In the genomic region with DNA sequence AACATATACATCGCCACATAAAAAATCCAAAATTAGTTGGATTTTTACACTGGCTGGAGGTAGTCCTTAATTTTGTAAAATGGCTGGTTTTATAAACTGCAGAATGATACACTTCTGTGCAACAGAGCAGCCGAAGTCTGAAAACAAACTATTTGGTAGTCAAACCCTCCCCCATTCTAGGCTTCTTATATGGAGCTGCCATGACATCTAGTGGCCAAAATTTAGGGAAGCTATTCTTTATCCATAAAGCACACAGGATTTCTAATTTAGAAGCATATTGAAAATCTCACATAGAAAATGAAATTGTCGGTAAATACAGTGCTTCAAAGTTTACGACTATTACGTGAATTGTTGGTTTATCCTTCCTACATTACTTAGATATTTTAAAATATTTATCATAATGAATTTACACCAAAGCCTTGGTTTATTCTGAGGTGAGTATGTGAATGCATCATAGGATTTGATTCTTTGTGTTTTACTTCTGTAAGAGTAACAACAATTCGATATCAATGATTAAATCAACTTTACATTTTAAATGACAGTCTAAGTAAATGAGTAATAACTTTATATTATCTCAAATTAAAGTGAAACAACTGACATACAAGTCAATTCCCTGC, we compare ENCODE assay signal across 8 cellular contexts.
DNase-seq lines count a peak whose midpoint lies in the region; ATAC-seq, FAIRE-seq and TF ChIP-seq lines count a peak whose summit lies in the region.

No MANE protein-coding gene starts in this region.

- no peak for TF ChIP-seq EP300 in GM12878 (IDR thresholded peaks at IDR 0.05; ENCODE audit: borderline replicate concordance in 1 of 2, control insufficient read depth in 1 of 2, low read depth in 2 of 2, low read length in 2 of 2)

- no peak overlapping the region for H3K4me2 ChIP-seq in GM12878 (ENCODE audit: control insufficient read depth, insufficient read depth)

- no peak overlapping the region for H3K4me3 Mint-ChIP-seq in HFFc6

- H4K20me1 ChIP-seq in GM12878 (ENCODE audit: control insufficient read depth, insufficient read depth), result no peaks in the 10 kb centered on the region

- no peak overlapping the region for H3K9ac ChIP-seq in GM12878 (ENCODE audit: control insufficient read depth, insufficient read depth, low read length)

- BruUV-seq in GM12878 (replicated peaks; lab: Mats Ljungman, UMichigan), result no TSS peak

- POLR2A ChIA-PET in GM12878 (lab: Charles Lee), result interaction anchor here (1.2 to 1.3 kb wide), 2 partner anchors 72 to 88 kb away, joined by 3 to 4 read pairs; no protein-coding TSS in a partner anchor

- in situ Hi-C loops in GM12878 (cut with MboI), result loop anchor here (5.0 to 25.0 kb wide), 5 partner anchors 85 to 1395 kb away; no protein-coding TSS in a partner anchor

- peak; percentile 91 for TF ChIP-seq CTCF in HFFc6 (IDR thresholded peaks at IDR 0.05)
- TF ChIP-seq CTCF in GM12878 (IDR thresholded peaks at IDR 0.05 in 2 of 3, conservative IDR thresholded peaks at IDR 0.05 in 1 of 3; ENCODE audit: control insufficient read depth in 2 of 3, extremely low read depth in 1 of 3, insufficient read depth in 1 of 3, low read depth in 3 of 3, low read length in 3 of 3), result peak; percentile 53 to 81 (median 62)

- TF ChIP-seq POLR2A in GM12878 (IDR thresholded peaks at IDR 0.05; ENCODE audit: low read depth, low read length), result no peak

- no peaks in the 10 kb centered on the region for H3K36me3 Mint-ChIP-seq in HFFc6 (ENCODE audit: low read depth)

- no peak overlapping the region for H2AFZ ChIP-seq in GM12878 (ENCODE audit: control insufficient read depth, low read depth, low read length)

- TF ChIP-seq RAD21 in GM12878 (IDR thresholded peaks at IDR 0.05; ENCODE audit: insufficient read depth, low read depth, low read length), result peak; percentile 86

- peaks cover 12% of the 10 kb centered on the region for H3K4me1 Mint-ChIP-seq in HFFc6 (ENCODE audit: low read depth)

- FAIRE-seq in G401.6 (lab: Jason Lieb, UNC), result peak; percentile 82
- peak; percentile 75 for FAIRE-seq in GM12878 (lab: Jason Lieb, UNC)

- RAD21 ChIA-PET in GM12878 (lab: Charles Lee; ENCODE audit: unreplicated experiment), result interaction anchor here (0.6 to 5.7 kb wide), 24 partner anchors 20 to 390 kb away, joined by 3 to 214 read pairs (median 6); no protein-coding TSS in a partner anchor

- H3K36me3 ChIP-seq in GM12878 (ENCODE audit: control insufficient read depth in 2 of 2, insufficient read depth in 2 of 2, low read length in 1 of 2), result no peaks in the 10 kb centered on the region

- no peak overlapping the region for H3K4me3 ChIP-seq in GM12878

- no peaks in the 10 kb centered on the region for H3K79me2 ChIP-seq in GM12878 (ENCODE audit: control insufficient read depth, insufficient read depth, low read length)

- H3K9me3 Mint-ChIP-seq in HFFc6, result no peaks in the 10 kb centered on the region

- 15% methylated on average over 6 of the region's 6 CpGs for WGBS in GM12878 (ENCODE audit: insufficient coverage, insufficient replicate concordance, low lambda C conversion rate, missing lambda C conversion rate)

- DNase-seq in A172 (ENCODE audit: low spot score) (peak; percentile 38), HFFc6 (peak; percentile 58), NCI-H1105 (lab: John Stamatoyannopoulos, UW) (peak; percentile 27), GM12878 (ENCODE audit: low read depth, low spot score) (peak; percentile 13), kidney tubule cell (ENCODE audit: low spot score) (peak; percentile 49)
- no peak for DNase-seq in stimulated activated CD4-positive, alpha-beta T cell treated with anti-CD3 and anti-CD28 coated beads, Interleukin-2, amount 100 ng/mL, for 48 hours
- DNase-seq in activated CD4-positive, CD25-positive, alpha-beta regulatory T cell treated with anti-CD3 and anti-CD28 coated beads, Interleukin-2, amount 50 U/mL, for 72 hours, result no peak

- no peaks in the 10 kb centered on the region; the same call in 2 of the 3 replicates for H3K9me3 ChIP-seq in GM12878 (replicated peaks; ENCODE audit: control insufficient read depth, insufficient read depth, low read length)

- H3K27ac ChIP-seq in GM12878 (ENCODE audit: control insufficient read depth, insufficient read depth), result no peak overlapping the region

- intact Hi-C loops in GM12878 (cut with micrococcal nuclease; ENCODE audit: unreplicated experiment), result loop anchor here (1.0 to 2.0 kb wide), 5 partner anchors 28 to 390 kb away; no protein-coding TSS in a partner anchor

- H3K27me3 ChIP-seq in GM12878 (replicated peaks in 1 of 2; ENCODE audit: control insufficient read depth in 2 of 2, insufficient read depth in 2 of 2, low read length in 1 of 2), result no peaks in the 10 kb centered on the region

- ATAC-seq in GM12878, result peak; percentile 93

- H3K4me1 ChIP-seq in GM12878 (ENCODE audit: control insufficient read depth, insufficient read depth, low read length), result no peaks in the 10 kb centered on the region

- CTCF ChIA-PET in GM12878 (lab: Yijun Ruan, JAX), result interaction anchor here (0.6 to 7.3 kb wide), 47 partner anchors 9 to 751 kb away, joined by 3 to 392 read pairs (median 5); no protein-coding TSS in a partner anchor

- no peaks in the 10 kb centered on the region for H3K27me3 Mint-ChIP-seq in HFFc6 (ENCODE audit: insufficient read depth)

- H3K27ac Mint-ChIP-seq in HFFc6, result no peak overlapping the region

- SMC1A ChIA-PET in GM12878 (lab: Charles Lee; ENCODE audit: uncharacterized antibody, unreplicated experiment), result interaction anchor here (0.6 to 7.1 kb wide), 43 partner anchors 10 to 399 kb away, joined by 3 to 289 read pairs (median 6); no protein-coding TSS in a partner anchor

TF ChIP-seq in GM12878, 131 proteins besides CTCF, POLR2A, EP300 and RAD21:
- TF ChIP-seq SMAD5 (IDR thresholded peaks at IDR 0.05; ENCODE audit: low read depth) (no peak), ZZZ3 (IDR thresholded peaks at IDR 0.05; ENCODE audit: control insufficient read depth, insufficient read length, low read depth) (no peak), SREBF2 (IDR thresholded peaks at IDR 0.05; ENCODE audit: low read length) (no peak), HDAC6 (IDR thresholded peaks at IDR 0.05; ENCODE audit: unreplicated experiment) (no peak), POU2F2 (IDR thresholded peaks at IDR 0.05; ENCODE audit: borderline replicate concordance, low read depth, low read length) (0 out of 3 replicates have a peak, but pooled peaks have one; percentile 21), SMC3 (IDR thresholded peaks at IDR 0.05; ENCODE audit: borderline replicate concordance, low read length) (peak; percentile 92; the same call in 1 of the 2 replicates), JUNB (IDR thresholded peaks at IDR 0.05) (no peak), GATAD2B (conservative IDR thresholded peaks at IDR 0.05; ENCODE audit: low read depth) (no peak), GABPA (IDR thresholded peaks at IDR 0.05; ENCODE audit: low read depth) (no peak), ZNF24 (IDR thresholded peaks at IDR 0.05) (0 out of 2 replicates have a peak, but pooled peaks have one; percentile 17), RB1 (IDR thresholded peaks at IDR 0.05; ENCODE audit: borderline replicate concordance) (no peak), ZBED1 (IDR thresholded peaks at IDR 0.05; ENCODE audit: borderline replicate concordance) (no peak), CHD2 (IDR thresholded peaks at IDR 0.05; ENCODE audit: borderline replicate concordance, low read depth, low read length) (peak; percentile 50; the same call in 1 of the 2 replicates)
- TF ChIP-seq, protein P1, sequence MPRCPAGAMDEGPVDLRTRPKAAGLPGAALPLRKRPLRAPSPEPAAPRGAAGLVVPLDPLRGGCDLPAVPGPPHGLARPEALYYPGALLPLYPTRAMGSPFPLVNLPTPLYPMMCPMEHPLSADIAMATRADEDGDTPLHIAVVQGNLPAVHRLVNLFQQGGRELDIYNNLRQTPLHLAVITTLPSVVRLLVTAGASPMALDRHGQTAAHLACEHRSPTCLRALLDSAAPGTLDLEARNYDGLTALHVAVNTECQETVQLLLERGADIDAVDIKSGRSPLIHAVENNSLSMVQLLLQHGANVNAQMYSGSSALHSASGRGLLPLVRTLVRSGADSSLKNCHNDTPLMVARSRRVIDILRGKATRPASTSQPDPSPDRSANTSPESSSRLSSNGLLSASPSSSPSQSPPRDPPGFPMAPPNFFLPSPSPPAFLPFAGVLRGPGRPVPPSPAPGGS (IDR thresholded peaks at IDR 0.05; ENCODE audit: borderline replicate concordance, insufficient read depth, low read depth, low read length, poor library complexity, severe bottlenecking), result no peak
- TF ChIP-seq, protein P2, sequence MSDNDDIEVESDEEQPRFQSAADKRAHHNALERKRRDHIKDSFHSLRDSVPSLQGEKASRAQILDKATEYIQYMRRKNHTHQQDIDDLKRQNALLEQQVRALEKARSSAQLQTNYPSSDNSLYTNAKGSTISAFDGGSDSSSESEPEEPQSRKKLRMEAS (IDR thresholded peaks at IDR 0.05; ENCODE audit: low read depth, low read length), result no peak
- TF ChIP-seq, protein P3, sequence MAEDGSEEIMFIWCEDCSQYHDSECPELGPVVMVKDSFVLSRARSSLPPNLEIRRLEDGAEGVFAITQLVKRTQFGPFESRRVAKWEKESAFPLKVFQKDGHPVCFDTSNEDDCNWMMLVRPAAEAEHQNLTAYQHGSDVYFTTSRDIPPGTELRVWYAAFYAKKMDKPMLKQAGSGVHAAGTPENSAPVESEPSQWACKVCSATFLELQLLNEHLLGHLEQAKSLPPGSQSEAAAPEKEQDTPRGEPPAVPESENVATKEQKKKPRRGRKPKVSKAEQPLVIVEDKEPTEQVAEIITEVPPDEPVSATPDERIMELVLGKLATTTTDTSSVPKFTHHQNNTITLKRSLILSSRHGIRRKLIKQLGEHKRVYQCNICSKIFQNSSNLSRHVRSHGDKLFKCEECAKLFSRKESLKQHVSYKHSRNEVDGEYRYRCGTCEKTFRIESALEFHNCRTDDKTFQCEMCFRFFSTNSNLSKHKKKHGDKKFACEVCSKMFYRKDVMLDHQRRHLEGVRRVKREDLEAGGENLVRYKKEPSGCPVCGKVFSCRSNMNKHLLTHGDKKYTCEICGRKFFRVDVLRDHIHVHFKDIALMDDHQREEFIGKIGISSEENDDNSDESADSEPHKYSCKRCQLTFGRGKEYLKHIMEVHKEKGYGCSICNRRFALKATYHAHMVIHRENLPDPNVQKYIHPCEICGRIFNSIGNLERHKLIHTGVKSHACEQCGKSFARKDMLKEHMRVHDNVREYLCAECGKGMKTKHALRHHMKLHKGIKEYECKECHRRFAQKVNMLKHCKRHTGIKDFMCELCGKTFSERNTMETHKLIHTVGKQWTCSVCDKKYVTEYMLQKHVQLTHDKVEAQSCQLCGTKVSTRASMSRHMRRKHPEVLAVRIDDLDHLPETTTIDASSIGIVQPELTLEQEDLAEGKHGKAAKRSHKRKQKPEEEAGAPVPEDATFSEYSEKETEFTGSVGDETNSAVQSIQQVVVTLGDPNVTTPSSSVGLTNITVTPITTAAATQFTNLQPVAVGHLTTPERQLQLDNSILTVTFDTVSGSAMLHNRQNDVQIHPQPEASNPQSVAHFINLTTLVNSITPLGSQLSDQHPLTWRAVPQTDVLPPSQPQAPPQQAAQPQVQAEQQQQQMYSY (CRISPR knock-in tag; IDR thresholded peaks at IDR 0.05), result no peak

Comparison
In these comparisons a context has a peak if more than half of its experiments do, and no peak if none do; other contexts are left out.
1. DNase-seq: peak in A172 (single experiment), HFFc6 (single experiment), NCI-H1105 (single experiment), GM12878 (single experiment) and kidney tubule cell (single experiment); none in stimulated activated CD4-positive, alpha-beta T cell treated with anti-CD3 and anti-CD28 coated beads, Interleukin-2, amount 100 ng/mL, for 48 hours (0 of 2) and activated CD4-positive, CD25-positive, alpha-beta regulatory T cell treated with anti-CD3 and anti-CD28 coated beads, Interleukin-2, amount 50 U/mL, for 72 hours (single experiment).